ENCODE assay signal across 25 cellular contexts in the genomic region with DNA sequence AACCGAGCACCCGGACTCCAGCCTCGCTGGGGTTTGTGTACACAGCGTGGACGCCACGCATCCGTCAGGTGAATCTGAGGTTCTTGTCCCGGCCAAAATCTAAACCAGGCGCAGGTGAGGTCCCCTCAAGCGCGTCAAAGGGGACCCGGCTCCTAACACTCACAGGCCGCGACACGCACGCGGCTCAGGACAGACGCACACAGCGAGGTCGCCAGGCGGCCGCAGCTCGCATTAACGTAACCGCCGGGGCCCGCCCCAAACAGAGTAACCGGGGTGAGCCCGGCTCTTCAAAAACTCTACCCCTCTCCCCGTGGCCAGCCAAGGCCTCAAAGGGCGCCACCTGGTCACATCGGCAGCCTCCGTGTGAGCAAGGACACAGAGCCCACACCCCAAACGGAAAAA. TPM values are rescaled to one million over a fixed set of nuclear protein-coding genes. Genes with fewer than 3 reads are reported as not detected.
DNase-seq lines count a peak whose midpoint lies in the region; TF ChIP-seq lines count a peak whose summit lies in the region.
"Had no signal": no experiment of that assay in that cellular context is flagged by ENCODE, and none has a peak within 500 bp of the region (broad histone marks: within the 10 kb centered on the region; RNA-seq: fewer than 3 reads in every experiment).

No MANE protein-coding gene starts in this region.

- no peak overlapping the region for H2AFZ ChIP-seq in mesenchymal stem cell (ENCODE audit: low read depth, low read length)

- H3K23ac ChIP-seq in mesenchymal stem cell (ENCODE audit: low read length in 2 of 2) = no peak overlapping the region

- no peaks in the 10 kb centered on the region for H3K9me3 Mint-ChIP-seq in activated T-cell treated with anti-CD3 and anti-CD28 coated beads, Interleukin-2, amount 50 U/mL, for 24 hours
- H3K9me3 Mint-ChIP-seq in MCF 10A (ENCODE audit: unreplicated experiment) = no peaks in the 10 kb centered on the region
- H3K9me3 Mint-ChIP-seq: activated CD4-positive, alpha-beta memory T cell treated with anti-CD3 and anti-CD28 coated beads, Interleukin-2, amount 10 ng/mL, durations not matched to agents 7 days and 5 days had no signal

- H3K14ac ChIP-seq in mesenchymal stem cell (ENCODE audit: low read length in 2 of 2) = peak overlapping the region in 1 of 2 experiments; percentile 44

- peak overlapping the region; percentile 90 for H4K8ac ChIP-seq in mesenchymal stem cell (ENCODE audit: low read length)

- no peaks in the 10 kb centered on the region for H3K36me3 Mint-ChIP-seq in activated T-cell treated with anti-CD3 and anti-CD28 coated beads, Interleukin-2, amount 50 U/mL, for 24 hours (ENCODE audit: low read depth)
- H3K36me3 Mint-ChIP-seq in MCF 10A (ENCODE audit: insufficient read depth, unreplicated experiment) = peaks cover 4% of the 10 kb centered on the region

- peak overlapping the region; percentile 81; the same call in 1 of the 2 replicates for H3K9ac ChIP-seq in ES-I3 (ENCODE audit: low read depth, low read length)
- no peak overlapping the region for H3K9ac ChIP-seq in duodenal mucosa (ENCODE audit: low read depth in 1 of 2, low read length in 2 of 2)
- H3K9ac ChIP-seq in mesenchymal stem cell (ENCODE audit: low read length) = no peak overlapping the region

- H3K27ac ChIP-seq in duodenal mucosa (ENCODE audit: low read depth, low read length) (peak overlapping the region; percentile 70), mesenchymal stem cell (ENCODE audit: low read length, poor library complexity, severe bottlenecking) (no peak overlapping the region)
- H3K27ac ChIP-seq: SK-N-MC, upper lobe of right lung had no signal

- no peak overlapping the region for H3K4me3 Mint-ChIP-seq in activated T-cell treated with anti-CD3 and anti-CD28 coated beads, Interleukin-2, amount 50 U/mL, for 24 hours
- H3K4me3 Mint-ChIP-seq in MCF 10A (ENCODE audit: unreplicated experiment) = no peak overlapping the region
- H3K4me3 Mint-ChIP-seq: activated CD4-positive, alpha-beta memory T cell treated with anti-CD3 and anti-CD28 coated beads, Interleukin-2, amount 10 ng/mL, durations not matched to agents 7 days and 5 days had no signal

- H3K4me3 ChIP-seq in duodenal mucosa (ENCODE audit: low read depth in 1 of 2, low read length in 2 of 2) (no peak overlapping the region), mesenchymal stem cell (ENCODE audit: insufficient read depth in 1 of 2, low read depth in 1 of 2, low read length in 2 of 2) (no peak overlapping the region)
- H3K4me3 ChIP-seq: HAP-1, K562, SK-N-MC, upper lobe of right lung had no signal

- H3K4me1 Mint-ChIP-seq in activated T-cell treated with anti-CD3 and anti-CD28 coated beads, Interleukin-2, amount 50 U/mL, for 24 hours (ENCODE audit: low read depth) = peaks cover 7% of the 10 kb centered on the region
- no peaks in the 10 kb centered on the region for H3K4me1 Mint-ChIP-seq in MCF 10A (ENCODE audit: insufficient read depth, unreplicated experiment)
- H3K4me1 Mint-ChIP-seq: activated CD4-positive, alpha-beta memory T cell treated with anti-CD3 and anti-CD28 coated beads, Interleukin-2, amount 10 ng/mL, durations not matched to agents 7 days and 5 days had no signal

- H3K4me2 ChIP-seq in mesenchymal stem cell (ENCODE audit: low read length, poor library complexity, severe bottlenecking) = no peak overlapping the region

- H3K79me1 ChIP-seq in mesenchymal stem cell (replicated peaks; ENCODE audit: low read length, poor library complexity, severe bottlenecking) = no peaks in the 10 kb centered on the region

- no peak overlapping the region for H3K27ac Mint-ChIP-seq in activated T-cell treated with anti-CD3 and anti-CD28 coated beads, Interleukin-2, amount 50 U/mL, for 24 hours
- no peak overlapping the region for H3K27ac Mint-ChIP-seq in MCF 10A (ENCODE audit: low read depth, unreplicated experiment)
- H3K27ac Mint-ChIP-seq: activated CD4-positive, alpha-beta memory T cell treated with anti-CD3 and anti-CD28 coated beads, Interleukin-2, amount 10 ng/mL, durations not matched to agents 7 days and 5 days had no signal

- H3K36me3 ChIP-seq in ES-I3 (ENCODE audit: insufficient read depth, low read length) = no peaks in the 10 kb centered on the region
- H3K36me3 ChIP-seq in duodenal mucosa (ENCODE audit: control insufficient read depth in 1 of 2, insufficient read depth in 2 of 2, low read length in 2 of 2) = no peaks in the 10 kb centered on the region
- H3K36me3 ChIP-seq in mesenchymal stem cell (ENCODE audit: control insufficient read depth in 1 of 2, insufficient read depth in 2 of 2, low read depth in 1 of 2, low read length in 2 of 2) = no peaks in the 10 kb centered on the region
- H3K36me3 ChIP-seq: HAP-1, upper lobe of right lung had no signal

- H3K9me3 ChIP-seq in ES-I3 (ENCODE audit: control insufficient read depth, insufficient read depth, low read length) = no peaks in the 10 kb centered on the region
- no peaks in the 10 kb centered on the region for H3K9me3 ChIP-seq in duodenal mucosa (ENCODE audit: control insufficient read depth in 1 of 2, low read length in 2 of 2)
- no peaks in the 10 kb centered on the region for H3K9me3 ChIP-seq in mesenchymal stem cell (ENCODE audit: control insufficient read depth, low read length)
- H3K9me3 ChIP-seq: HAP-1, upper lobe of right lung had no signal

- H2BK15ac ChIP-seq in mesenchymal stem cell (ENCODE audit: low read depth, poor library complexity, severe bottlenecking) = peak overlapping the region; percentile 74

- no TSS peak for BruUV-seq in MCF 10A (replicated peaks; lab: Mats Ljungman, UMichigan)

- peak overlapping the region; percentile 87 for H2BK120ac ChIP-seq in mesenchymal stem cell (ENCODE audit: low read depth, low read length)

- no peak overlapping the region for H2AK5ac ChIP-seq in mesenchymal stem cell (ENCODE audit: low read length, severe bottlenecking)

- peak overlapping the region in 1 of 2 experiments; percentile 97 for H2BK12ac ChIP-seq in mesenchymal stem cell (ENCODE audit: low read length in 2 of 2)

- WGBS in mesenchymal stem cell = 8% methylated on average over 34 of the region's 34 CpGs

- no peak for TF ChIP-seq CTCF in MCF 10A (IDR thresholded peaks at IDR 0.05; ENCODE audit: unreplicated experiment)

- CTCF ChIA-PET in MCF 10A (lab: Yijun Ruan, JAX) = no interaction called here

- intact Hi-C loops in MCF 10A (cut with micrococcal nuclease) = no loop called here

- POLR2A ChIA-PET in MCF 10A (lab: Yijun Ruan, JAX) = no interaction called here

- H3K4me1 ChIP-seq in ES-I3 (ENCODE audit: insufficient read depth, low read length) (peaks cover 20% of the 10 kb centered on the region; the same call in 1 of the 2 replicates), duodenal mucosa (ENCODE audit: control insufficient read depth in 1 of 2, insufficient read depth in 2 of 2, low read length in 2 of 2) (peaks cover 3 to 11% of the 10 kb centered on the region in 2 donors), mesenchymal stem cell (ENCODE audit: control insufficient read depth, insufficient read depth, low read depth, low read length) (peaks cover 18% of the 10 kb centered on the region)

- H2BK5ac ChIP-seq in mesenchymal stem cell (ENCODE audit: low read depth, low read length, poor library complexity, severe bottlenecking) = no peak overlapping the region

- H3K27me3 ChIP-seq in duodenal mucosa (ENCODE audit: control insufficient read depth in 1 of 2, insufficient read depth in 2 of 2, low read length in 2 of 2) (peaks cover 68 to 74% of the 10 kb centered on the region in 2 donors), mesenchymal stem cell (ENCODE audit: control insufficient read depth in 1 of 2, insufficient read depth in 1 of 2, low read length in 2 of 2) (peaks cover 93 to 97% of the 10 kb centered on the region in 2 experiments)

- peak overlapping the region; percentile 93 for H4K91ac ChIP-seq in mesenchymal stem cell (ENCODE audit: low read length)

- peak; percentile 74 for DNase-seq in mesenchymal stem cell
- DNase-seq in retina = peak; percentile 66
- DNase-seq in activated T-cell treated with anti-CD3 and anti-CD28 coated beads, Interleukin-2, amount 50 U/mL, for 24 hours = no peak
- no peak for DNase-seq in NCI-H1436 treated with DMSO at 0.1 percent for 48 hours (lab: John Stamatoyannopoulos, UW)
- DNase-seq in NCI-H1694 (lab: John Stamatoyannopoulos, UW) = no peak
- DNase-seq in MCF 10A (ENCODE audit: unreplicated experiment) = no peak
- DNase-seq: activated CD4-positive, alpha-beta memory T cell treated with anti-CD3 and anti-CD28 coated beads, Interleukin-2, amount 10 ng/mL, durations not matched to agents 7 days and 5 days; activated CD4-positive, CD25-positive, alpha-beta regulatory T cell; activated naive CD4-positive, alpha-beta T cell; C1 segment of cervical spinal cord; cortex of kidney; MM.1S; NCI-H1436; NCI-H526; RPMI8226; stimulated activated CD4-positive, alpha-beta T cell treated with anti-CD3 and anti-CD28 coated beads, Interleukin-15, amount 100 ng/mL, for 24 hours; T-helper 9 cell had no signal

- H3K27me3 Mint-ChIP-seq in activated T-cell treated with anti-CD3 and anti-CD28 coated beads, Interleukin-2, amount 50 U/mL, for 24 hours = peaks cover 94% of the 10 kb centered on the region
- peaks cover 24% of the 10 kb centered on the region for H3K27me3 Mint-ChIP-seq in MCF 10A (ENCODE audit: insufficient read depth, unreplicated experiment)

- peak overlapping the region; percentile 77 to 88 for H3K4ac ChIP-seq in mesenchymal stem cell (ENCODE audit: low read depth in 1 of 2, low read length in 2 of 2)

- peak overlapping the region; percentile 81 to 91 for H3K18ac ChIP-seq in mesenchymal stem cell (ENCODE audit: low read depth in 1 of 2, low read length in 2 of 2)

RNA-seq across cellular contexts. Expression of gene NKX2-3, which starts 10.7 kb away (rescaled TPM):
- 59.0 TPM for polyA plus RNA-seq in mesenchymal stem cell (2013, experiment 1 of 2)
- 58.4 TPM for polyA plus RNA-seq in mesenchymal stem cell (2013, experiment 2 of 2)
- total RNA-seq in MCF 10A (2022) = not detected in 2 replicates
- total RNA-seq: activated CD4-positive, alpha-beta memory T cell treated with anti-CD3 and anti-CD28 coated beads, Interleukin-2, amount 10 ng/mL, durations not matched to agents 7 days and 5 days; bronchial epithelial cell; K562; osteocyte had no signal
- polyA plus RNA-seq: K562 had no signal

Comparison
In these comparisons a context has a peak if more than half of its experiments do, and no peak if none do; other contexts are left out.
1. DNase-seq: peak in mesenchymal stem cell (single experiment) and retina (single experiment); none in activated T-cell treated with anti-CD3 and anti-CD28 coated beads, Interleukin-2, amount 50 U/mL, for 24 hours (single experiment), NCI-H1436 treated with DMSO at 0.1 percent for 48 hours (single experiment), NCI-H1694 (single experiment) and MCF 10A (single experiment).